In the genomic region with DNA sequence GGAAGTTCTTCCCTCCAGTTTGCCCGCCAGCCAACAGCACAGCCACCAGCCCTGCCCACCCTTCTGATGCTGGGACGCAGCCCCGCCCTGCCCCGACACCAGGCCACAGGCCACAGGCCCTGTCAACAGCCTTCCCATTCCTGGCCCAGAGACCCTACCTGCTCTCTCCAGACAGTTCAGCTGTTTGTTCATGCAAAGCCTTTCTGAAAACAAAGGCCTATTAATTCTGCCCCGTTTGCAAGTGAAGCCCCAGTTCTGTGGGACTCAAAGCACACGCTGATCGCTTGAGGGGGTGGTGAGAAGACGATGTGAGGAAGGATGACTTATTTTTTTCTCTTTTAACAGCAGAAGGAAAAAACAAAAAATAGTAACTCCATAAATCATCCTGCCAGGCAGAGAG, we compare ENCODE assay signal across 1 cellular context.
TF ChIP-seq lines count a peak whose summit lies in the region.

No MANE protein-coding gene starts in this region.

TF ChIP-seq in GM23338, 12 proteins besides CTCF, POLR2A, EP300 and RAD21 (continued from another document):
- TF ChIP-seq, protein P1, sequence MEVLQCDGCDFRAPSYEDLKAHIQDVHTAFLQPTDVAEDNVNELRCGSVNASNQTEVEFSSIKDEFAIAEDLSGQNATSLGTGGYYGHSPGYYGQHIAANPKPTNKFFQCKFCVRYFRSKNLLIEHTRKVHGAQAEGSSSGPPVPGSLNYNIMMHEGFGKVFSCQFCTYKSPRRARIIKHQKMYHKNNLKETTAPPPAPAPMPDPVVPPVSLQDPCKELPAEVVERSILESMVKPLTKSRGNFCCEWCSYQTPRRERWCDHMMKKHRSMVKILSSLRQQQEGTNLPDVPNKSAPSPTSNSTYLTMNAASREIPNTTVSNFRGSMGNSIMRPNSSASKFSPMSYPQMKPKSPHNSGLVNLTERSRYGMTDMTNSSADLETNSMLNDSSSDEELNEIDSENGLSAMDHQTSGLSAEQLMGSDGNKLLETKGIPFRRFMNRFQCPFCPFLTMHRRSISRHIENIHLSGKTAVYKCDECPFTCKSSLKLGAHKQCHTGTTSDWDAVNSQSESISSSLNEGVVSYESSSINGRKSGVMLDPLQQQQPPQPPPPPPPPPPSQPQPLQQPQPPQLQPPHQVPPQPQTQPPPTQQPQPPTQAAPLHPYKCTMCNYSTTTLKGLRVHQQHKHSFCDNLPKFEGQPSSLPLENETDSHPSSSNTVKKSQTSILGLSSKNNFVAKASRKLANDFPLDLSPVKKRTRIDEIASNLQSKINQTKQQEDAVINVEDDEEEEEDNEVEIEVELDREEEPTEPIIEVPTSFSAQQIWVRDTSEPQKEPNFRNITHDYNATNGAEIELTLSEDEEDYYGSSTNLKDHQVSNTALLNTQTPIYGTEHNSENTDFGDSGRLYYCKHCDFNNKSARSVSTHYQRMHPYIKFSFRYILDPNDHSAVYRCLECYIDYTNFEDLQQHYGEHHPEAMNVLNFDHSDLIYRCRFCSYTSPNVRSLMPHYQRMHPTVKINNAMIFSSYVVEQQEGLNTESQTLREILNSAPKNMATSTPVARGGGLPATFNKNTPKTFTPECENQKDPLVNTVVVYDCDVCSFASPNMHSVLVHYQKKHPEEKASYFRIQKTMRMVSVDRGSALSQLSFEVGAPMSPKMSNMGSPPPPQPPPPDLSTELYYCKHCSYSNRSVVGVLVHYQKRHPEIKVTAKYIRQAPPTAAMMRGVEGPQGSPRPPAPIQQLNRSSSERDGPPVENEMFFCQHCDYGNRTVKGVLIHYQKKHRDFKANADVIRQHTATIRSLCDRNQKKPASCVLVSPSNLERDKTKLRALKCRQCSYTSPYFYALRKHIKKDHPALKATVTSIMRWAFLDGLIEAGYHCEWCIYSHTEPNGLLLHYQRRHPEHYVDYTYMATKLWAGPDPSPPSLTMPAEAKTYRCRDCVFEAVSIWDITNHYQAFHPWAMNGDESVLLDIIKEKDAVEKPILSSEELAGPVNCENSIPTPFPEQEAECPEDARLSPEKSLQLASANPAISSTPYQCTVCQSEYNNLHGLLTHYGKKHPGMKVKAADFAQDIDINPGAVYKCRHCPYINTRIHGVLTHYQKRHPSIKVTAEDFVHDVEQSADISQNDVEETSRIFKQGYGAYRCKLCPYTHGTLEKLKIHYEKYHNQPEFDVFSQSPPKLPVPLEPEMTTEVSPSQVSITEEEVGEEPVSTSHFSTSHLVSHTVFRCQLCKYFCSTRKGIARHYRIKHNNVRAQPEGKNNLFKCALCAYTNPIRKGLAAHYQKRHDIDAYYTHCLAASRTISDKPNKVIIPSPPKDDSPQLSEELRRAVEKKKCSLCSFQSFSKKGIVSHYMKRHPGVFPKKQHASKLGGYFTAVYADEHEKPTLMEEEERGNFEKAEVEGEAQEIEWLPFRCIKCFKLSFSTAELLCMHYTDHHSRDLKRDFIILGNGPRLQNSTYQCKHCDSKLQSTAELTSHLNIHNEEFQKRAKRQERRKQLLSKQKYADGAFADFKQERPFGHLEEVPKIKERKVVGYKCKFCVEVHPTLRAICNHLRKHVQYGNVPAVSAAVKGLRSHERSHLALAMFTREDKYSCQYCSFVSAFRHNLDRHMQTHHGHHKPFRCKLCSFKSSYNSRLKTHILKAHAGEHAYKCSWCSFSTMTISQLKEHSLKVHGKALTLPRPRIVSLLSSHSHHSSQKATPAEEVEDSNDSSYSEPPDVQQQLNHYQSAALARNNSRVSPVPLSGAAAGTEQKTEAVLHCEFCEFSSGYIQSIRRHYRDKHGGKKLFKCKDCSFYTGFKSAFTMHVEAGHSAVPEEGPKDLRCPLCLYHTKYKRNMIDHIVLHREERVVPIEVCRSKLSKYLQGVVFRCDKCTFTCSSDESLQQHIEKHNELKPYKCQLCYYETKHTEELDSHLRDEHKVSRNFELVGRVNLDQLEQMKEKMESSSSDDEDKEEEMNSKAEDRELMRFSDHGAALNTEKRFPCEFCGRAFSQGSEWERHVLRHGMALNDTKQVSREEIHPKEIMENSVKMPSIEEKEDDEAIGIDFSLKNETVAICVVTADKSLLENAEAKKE (CRISPR knock-in tag; IDR thresholded peaks at IDR 0.05) = no peak
